In genomic region chr17:83189013-83189672, GRCh38 we compare ENCODE assay signal across 16 cellular contexts.
DNase-seq lines count a peak whose midpoint lies in the region; TF ChIP-seq lines count a peak whose summit lies in the region.
"Had no signal": no experiment of that assay in that cellular context is flagged by ENCODE, and none has a peak within 500 bp of the region (broad histone marks: within the 10 kb centered on the region; RNA-seq: fewer than 3 reads in every experiment).

No MANE protein-coding gene starts in this region.

- no peaks in the 10 kb centered on the region for H3K4me1 Mint-ChIP-seq in Calu3 (ENCODE audit: low read depth, unreplicated experiment)
- peaks cover 8% of the 10 kb centered on the region for H3K4me1 Mint-ChIP-seq in T-helper 2 cell treated with Interferon-gamma antibody and Interleukin-4, amounts not matched to agents 5 μg/mL and 100 μg/mL, for 36 hours (ENCODE audit: low read depth)

- H3K18ac ChIP-seq in mesenchymal stem cell (ENCODE audit: low read depth in 1 of 2, low read length in 2 of 2) = no peak overlapping the region

- H3K27ac Mint-ChIP-seq in Calu3 (ENCODE audit: unreplicated experiment) = no peak overlapping the region
- no peak overlapping the region for H3K27ac Mint-ChIP-seq in T-helper 2 cell treated with Interferon-gamma antibody and Interleukin-4, amounts not matched to agents 5 μg/mL and 100 μg/mL, for 36 hours

- H3K4me2 ChIP-seq in mesenchymal stem cell (ENCODE audit: low read length, poor library complexity, severe bottlenecking) = no peak overlapping the region

- H3K27me3 ChIP-seq in adipocyte (replicated peaks; ENCODE audit: control insufficient read depth, insufficient read depth, low read length) (no peaks in the 10 kb centered on the region), mesenchymal stem cell (ENCODE audit: control insufficient read depth in 1 of 2, insufficient read depth in 1 of 2, low read length in 2 of 2) (no peaks in the 10 kb centered on the region)

- H3K9me3 ChIP-seq in adipocyte (ENCODE audit: control insufficient read depth, low read length) (peaks cover 13% of the 10 kb centered on the region), mesenchymal stem cell (ENCODE audit: control insufficient read depth, low read length) (peaks cover 14% of the 10 kb centered on the region)

- no peak overlapping the region for H4K91ac ChIP-seq in mesenchymal stem cell (ENCODE audit: low read length)

- H3K27ac ChIP-seq in mesenchymal stem cell (ENCODE audit: low read length, poor library complexity, severe bottlenecking) = peak overlapping the region; percentile 85
- H3K27ac ChIP-seq: 22Rv1 had no signal

- peaks cover 58% of the 10 kb centered on the region for H3K27me3 Mint-ChIP-seq in Calu3 (ENCODE audit: unreplicated experiment)
- no peaks in the 10 kb centered on the region for H3K27me3 Mint-ChIP-seq in T-helper 2 cell treated with Interferon-gamma antibody and Interleukin-4, amounts not matched to agents 5 μg/mL and 100 μg/mL, for 36 hours (ENCODE audit: low read depth)
- H3K27me3 Mint-ChIP-seq: CD4-positive, alpha-beta memory T cell had no signal

- H2BK5ac ChIP-seq in mesenchymal stem cell (ENCODE audit: low read depth, low read length, poor library complexity, severe bottlenecking) = peak overlapping the region; percentile 75

- no peaks in the 10 kb centered on the region for H3K36me3 Mint-ChIP-seq in Calu3 (ENCODE audit: insufficient read depth, unreplicated experiment)
- no peaks in the 10 kb centered on the region for H3K36me3 Mint-ChIP-seq in T-helper 2 cell treated with Interferon-gamma antibody and Interleukin-4, amounts not matched to agents 5 μg/mL and 100 μg/mL, for 36 hours (ENCODE audit: low read depth)
- H3K36me3 Mint-ChIP-seq: CD4-positive, alpha-beta memory T cell had no signal

- no peak overlapping the region for H2BK120ac ChIP-seq in mesenchymal stem cell (ENCODE audit: low read depth, low read length)

- H4K8ac ChIP-seq in mesenchymal stem cell (ENCODE audit: low read length) = no peak overlapping the region

- H2BK12ac ChIP-seq in mesenchymal stem cell (ENCODE audit: low read length in 2 of 2) = no peak overlapping the region

- no peak overlapping the region for H3K4me3 ChIP-seq in adipocyte (ENCODE audit: low read length)
- H3K4me3 ChIP-seq in mesenchymal stem cell (ENCODE audit: insufficient read depth in 1 of 2, low read depth in 1 of 2, low read length in 2 of 2) = no peak overlapping the region
- H3K4me3 ChIP-seq: coronary artery had no signal

- H3K14ac ChIP-seq in mesenchymal stem cell (ENCODE audit: low read length in 2 of 2) = no peak overlapping the region

- H3K4me3 Mint-ChIP-seq in Calu3 (ENCODE audit: low read depth, unreplicated experiment) = no peak overlapping the region
- no peak overlapping the region for H3K4me3 Mint-ChIP-seq in T-helper 2 cell treated with Interferon-gamma antibody and Interleukin-4, amounts not matched to agents 5 μg/mL and 100 μg/mL, for 36 hours
- H3K4me3 Mint-ChIP-seq: CD4-positive, alpha-beta memory T cell had no signal

- H2AFZ ChIP-seq in mesenchymal stem cell (ENCODE audit: low read depth, low read length) = no peak overlapping the region

- H3K4ac ChIP-seq in mesenchymal stem cell (ENCODE audit: low read depth in 1 of 2, low read length in 2 of 2) = no peak overlapping the region

- H3K4me1 ChIP-seq in adipocyte (ENCODE audit: control insufficient read depth, insufficient read depth, low read length) (peaks cover 28% of the 10 kb centered on the region), mesenchymal stem cell (ENCODE audit: control insufficient read depth, insufficient read depth, low read depth, low read length) (peaks cover 34% of the 10 kb centered on the region)

- WGBS in mesenchymal stem cell = 88% methylated on average over 17 of the region's 17 CpGs

- H3K79me1 ChIP-seq in mesenchymal stem cell (replicated peaks; ENCODE audit: low read length, poor library complexity, severe bottlenecking) = no peaks in the 10 kb centered on the region

- TF ChIP-seq CTCF in GM10266 (IDR thresholded peaks at IDR 0.05; ENCODE audit: control insufficient read depth, insufficient read depth, low read depth, missing control alignments) = no peak
- TF ChIP-seq CTCF in Calu3 (IDR thresholded peaks at IDR 0.05; ENCODE audit: unreplicated experiment) = no peak

- no peak overlapping the region for H3K23ac ChIP-seq in mesenchymal stem cell (ENCODE audit: low read length in 2 of 2)

- CTCF ChIA-PET in Calu3 (lab: Charles Lee) = no interaction called here

- no peak overlapping the region for H2BK15ac ChIP-seq in mesenchymal stem cell (ENCODE audit: low read depth, poor library complexity, severe bottlenecking)

- H3K9ac ChIP-seq in adipocyte (ENCODE audit: low read length) = peak overlapping the region; percentile 43
- H3K9ac ChIP-seq in mesenchymal stem cell (ENCODE audit: low read length) = peak overlapping the region; percentile 78

- intact Hi-C loops in Calu3 (cut with micrococcal nuclease; ENCODE audit: unreplicated experiment) = no loop called here

- peak; percentile 23 for DNase-seq in activated CD4-positive, CD25-positive, alpha-beta regulatory T cell treated with anti-CD3 and anti-CD28 coated beads, Interleukin-2, amount 50 U/mL, for 72 hours
- no peak for DNase-seq in activated CD4-positive, CD25-positive, alpha-beta regulatory T cell (lab: John Stamatoyannopoulos, UW)
- DNase-seq in adipocyte (ENCODE audit: low read depth) (no peak), mesenchymal stem cell (no peak), GM10266 (ENCODE audit: extremely low spot score) (no peak), Calu3 (no peak)
- DNase-seq in stimulated activated CD8-positive, alpha-beta memory T cell treated with anti-CD3 and anti-CD28 coated beads, Interleukin-4, amount 100 ng/mL, for 48 hours = peak; percentile 19
- no peak for DNase-seq in T-helper 2 cell treated with Interferon-gamma antibody and Interleukin-4, amounts not matched to agents 5 μg/mL and 100 μg/mL, for 36 hours (ENCODE audit: low spot score)
- DNase-seq: CD4-positive, alpha-beta memory T cell; GDM1; GOT3; Kasumi-1; NCI-H187; NCI-H524 had no signal

- BruUV-seq in Calu3 (replicated peaks; lab: Mats Ljungman, UMichigan) = no TSS peak

- no peaks in the 10 kb centered on the region for H3K36me3 ChIP-seq in adipocyte (ENCODE audit: control insufficient read depth, insufficient read depth, low read length, severe bottlenecking)
- H3K36me3 ChIP-seq in mesenchymal stem cell (ENCODE audit: control insufficient read depth in 1 of 2, insufficient read depth in 2 of 2, low read depth in 1 of 2, low read length in 2 of 2) = no peaks in the 10 kb centered on the region

- H3K9me3 Mint-ChIP-seq in Calu3 (ENCODE audit: low read depth, unreplicated experiment) = peaks cover 10% of the 10 kb centered on the region
- H3K9me3 Mint-ChIP-seq in T-helper 2 cell treated with Interferon-gamma antibody and Interleukin-4, amounts not matched to agents 5 μg/mL and 100 μg/mL, for 36 hours = peaks cover 11% of the 10 kb centered on the region

- H2AK5ac ChIP-seq in mesenchymal stem cell (ENCODE audit: low read length, severe bottlenecking) = peak overlapping the region; percentile 33

Comparison
In these comparisons a context has a peak if more than half of its experiments do, and no peak if none do; other contexts are left out.
1. DNase-seq: peak in activated CD4-positive, CD25-positive, alpha-beta regulatory T cell treated with anti-CD3 and anti-CD28 coated beads, Interleukin-2, amount 50 U/mL, for 72 hours (single experiment) and stimulated activated CD8-positive, alpha-beta memory T cell treated with anti-CD3 and anti-CD28 coated beads, Interleukin-4, amount 100 ng/mL, for 48 hours (single experiment); none in activated CD4-positive, CD25-positive, alpha-beta regulatory T cell (0 of 4), adipocyte (single experiment), mesenchymal stem cell (single experiment), GM10266 (single experiment), Calu3 (single experiment) and T-helper 2 cell treated with Interferon-gamma antibody and Interleukin-4, amounts not matched to agents 5 μg/mL and 100 μg/mL, for 36 hours (single experiment).